8 cellular contexts compared by ENCODE assay signal in genomic region chr11:134034496-134035381, GRCh38. TPM values are rescaled to one million over a fixed set of nuclear protein-coding genes. Genes with fewer than 3 reads are reported as not detected.
A peak's percentile ranks its signal among the peaks of the same experiment; 100 is the strongest.
DNase-seq lines count a peak whose midpoint lies in the region; ATAC-seq, FAIRE-seq and TF ChIP-seq lines count a peak whose summit lies in the region.

No MANE protein-coding gene starts in this region.

- no peak for TF ChIP-seq EP300 in esophagus muscularis mucosa (IDR thresholded peaks at IDR 0.05)

- H3K36me3 ChIP-seq in PC-3 (ENCODE audit: low read depth, low read length) (no peaks in the 10 kb centered on the region), esophagus muscularis mucosa (no peaks in the 10 kb centered on the region), skeletal muscle satellite cell (ENCODE audit: insufficient read depth, low read length) (no peaks in the 10 kb centered on the region)

- no peak for TF ChIP-seq POLR2A in H54 (IDR thresholded peaks at IDR 0.05; ENCODE audit: low read depth, low read length)
- TF ChIP-seq POLR2A in esophagus muscularis mucosa (IDR thresholded peaks at IDR 0.05; ENCODE audit: low read depth), result no peak

- H3K27ac ChIP-seq in PC-3 (ENCODE audit: low read length) (no peak overlapping the region), esophagus muscularis mucosa (replicated peaks in 1 of 4) (peak overlapping the region; percentile 88 to 96 (median 93))

- H3F3A ChIP-seq in PC-3 (ENCODE audit: low read length, unreplicated experiment), result no peaks in the 10 kb centered on the region

- no peak overlapping the region for H3K4me2 ChIP-seq in PC-3 (ENCODE audit: low read length)
- peak overlapping the region; percentile 80 for H3K4me2 ChIP-seq in skeletal muscle satellite cell (ENCODE audit: low read length)

- no peak for TF ChIP-seq CTCF in PC-3 (conservative IDR thresholded peaks at IDR 0.05; ENCODE audit: low read depth, low read length)
- TF ChIP-seq CTCF in esophagus muscularis mucosa (IDR thresholded peaks at IDR 0.05), result no peak

- no peak for ATAC-seq in PC-3

- no peaks in the 10 kb centered on the region for H4K20me1 ChIP-seq in PC-3 (ENCODE audit: low read length)

- H2AFZ ChIP-seq in PC-3 (ENCODE audit: low read length), result no peak overlapping the region

- H3K9ac ChIP-seq in PC-3 (ENCODE audit: low read length) (no peak overlapping the region), skeletal muscle satellite cell (ENCODE audit: low read depth, low read length) (no peak overlapping the region)

- BruUV-seq in PC-3 (replicated peaks; lab: Mats Ljungman, UMichigan), result no TSS peak

- no peaks in the 10 kb centered on the region for H3K9me2 ChIP-seq in PC-3 (replicated peaks; ENCODE audit: low read length)

- WGBS in esophagus muscularis mucosa, result 67% methylated on average over 15 of the region's 15 CpGs

- POLR2A ChIA-PET in PC-3 (lab: Charles Lee; ENCODE audit: unreplicated experiment), result no interaction called here

- H3K9me3 ChIP-seq in PC-3 (ENCODE audit: low read length), result no peaks in the 10 kb centered on the region
- no peaks in the 10 kb centered on the region for H3K9me3 ChIP-seq in esophagus muscularis mucosa
- H3K9me3 ChIP-seq in skeletal muscle satellite cell (replicated peaks; ENCODE audit: low read length), result no peaks in the 10 kb centered on the region

- H3K4me3 ChIP-seq in PC-3 (ENCODE audit: low read length) (no peak overlapping the region), esophagus muscularis mucosa (peak overlapping the region; percentile 39 to 43 (median 40)), skeletal muscle satellite cell (ENCODE audit: low read length) (no peak overlapping the region)

- CTCF ChIA-PET in PC-3 (lab: Charles Lee), result no interaction called here

- FAIRE-seq in H54 (lab: Jason Lieb, UNC) (peak; percentile 30), frontal cortex (lab: Jason Lieb, UNC) (no peak)

- H3K4me1 ChIP-seq in PC-3 (ENCODE audit: insufficient read depth, low read length) (peaks cover 4% of the 10 kb centered on the region), esophagus muscularis mucosa (peaks cover 54 to 74% (median 74%) of the 10 kb centered on the region in 4 donors), skeletal muscle satellite cell (ENCODE audit: control insufficient read depth, insufficient read depth, low read length) (peaks cover 49% of the 10 kb centered on the region)

- DNase-seq in H54 (ENCODE audit: insufficient read length, low spot score) (peak; percentile 22), PC-3 (peak; percentile 17), esophagus muscularis mucosa (ENCODE audit: extremely low spot score) (no peak), SW 1271 (lab: John Stamatoyannopoulos, UW) (no peak), HK-2 (ENCODE audit: unreplicated experiment) (no peak), frontal cortex (ENCODE audit: low spot score in 2 of 2) (no peak)
- no peak for DNase-seq in stimulated activated CD4-positive, alpha-beta T cell treated with anti-CD3 and anti-CD28 coated beads, Interleukin-1b, Interleukin-23, amount 100 ng/mL, for 48 hours

- H3K79me2 ChIP-seq in PC-3 (ENCODE audit: low read length), result no peaks in the 10 kb centered on the region

- intact Hi-C loops in PC-3 (cut with micrococcal nuclease), result no loop called here
- intact Hi-C loops in esophagus muscularis mucosa (cut with DNase I), result loop anchor here (5.0 kb wide), 1 partner anchor 67 kb away; no protein-coding TSS in a partner anchor

- H3K27me3 ChIP-seq in PC-3 (ENCODE audit: low read length) (peaks cover 24% of the 10 kb centered on the region), esophagus muscularis mucosa (no peaks in the 10 kb centered on the region), skeletal muscle satellite cell (ENCODE audit: control insufficient read depth, insufficient read depth, low read length) (peaks cover 8% of the 10 kb centered on the region)

RNA-seq across cellular contexts. Expression of gene JAM3, which starts 34.1 kb away (rescaled TPM):
- total RNA-seq in PC-3 (2014; rRNA removed) (1.6 and 3.1 TPM in 2 replicates), esophagus muscularis mucosa (100 to 1,000 TPM in 2 of 4 donors, 10 to 100 TPM in 2; 84.2 to 122 (median 96.5) TPM), frontal cortex (39.5 TPM)
- total RNA-seq in skeletal muscle satellite cell (2012; rRNA removed), result 59.1 and 62.3 TPM in 2 replicates

Comparison
In these comparisons a context has a peak if more than half of its experiments do, and no peak if none do; other contexts are left out.
1. DNase-seq: peak in H54 (single experiment) and PC-3 (single experiment); none in esophagus muscularis mucosa (single experiment), stimulated activated CD4-positive, alpha-beta T cell treated with anti-CD3 and anti-CD28 coated beads, Interleukin-1b, Interleukin-23, amount 100 ng/mL, for 48 hours (single experiment), SW 1271 (0 of 2), HK-2 (single experiment) and frontal cortex (0 of 2).
2. H3K4me3 ChIP-seq: peak in esophagus muscularis mucosa (4 of 4); none in PC-3 (single experiment) and skeletal muscle satellite cell (single experiment).